ENCODE assay signal across 14 cellular contexts in genomic region chr14:55756563-55756962, GRCh38.
DNase-seq lines count a peak whose midpoint lies in the region; ATAC-seq and TF ChIP-seq lines count a peak whose summit lies in the region.
"Had no signal": no experiment of that assay in that cellular context is flagged by ENCODE, and none has a peak within 500 bp of the region (broad histone marks: within the 10 kb centered on the region; RNA-seq: fewer than 3 reads in every experiment).

No MANE protein-coding gene starts in this region.

- intact Hi-C loops in natural killer cell (cut with micrococcal nuclease), result no loop called here

- ATAC-seq in DND-41 (ENCODE audit: insufficient read depth, low read depth) (no peak), natural killer cell (no peak), GM18868 (IDR thresholded peaks at IDR 0.05; ENCODE audit: unreplicated experiment) (no peak)
- no peak for ATAC-seq in effector memory CD8-positive, alpha-beta T cell (replicated peaks)
- ATAC-seq: GM23338 had no signal

- no peaks in the 10 kb centered on the region for H3K79me2 ChIP-seq in DND-41 (ENCODE audit: insufficient read depth, low read length)

- no peak overlapping the region for H3K4me2 ChIP-seq in DND-41 (ENCODE audit: insufficient read depth, low read length)
- H3K4me2 ChIP-seq: GM23338 had no signal

- no peaks in the 10 kb centered on the region for H3K9me3 ChIP-seq in DND-41 (ENCODE audit: insufficient read depth, low read length, severe bottlenecking)
- H3K9me3 ChIP-seq: BE2C had no signal

- no peak for TF ChIP-seq CTCF in DND-41 (IDR thresholded peaks at IDR 0.05; ENCODE audit: borderline replicate concordance, extremely low read depth, low read length, poor library complexity, severe bottlenecking)
- TF ChIP-seq CTCF in neural crest cell (conservative IDR thresholded peaks at IDR 0.05), result no peak
- no peak for TF ChIP-seq CTCF in natural killer cell (IDR thresholded peaks at IDR 0.05)

- H3K27me3 Mint-ChIP-seq in effector memory CD8-positive, alpha-beta T cell, result peaks cover 2 to 4% of the 10 kb centered on the region in 2 donors
- no peaks in the 10 kb centered on the region for H3K27me3 Mint-ChIP-seq in neural crest cell (ENCODE audit: low read depth)
- H3K27me3 Mint-ChIP-seq in natural killer cell (ENCODE audit: low read depth in 2 of 2), result peaks cover 0 to under 1% of the 10 kb centered on the region in 2 donors

- no peak overlapping the region for H3K4me3 ChIP-seq in DND-41 (ENCODE audit: low read depth in 1 of 2, low read length in 2 of 2)
- H3K4me3 ChIP-seq: GM23338 had no signal

- no peaks in the 10 kb centered on the region for H3K36me3 ChIP-seq in DND-41 (ENCODE audit: insufficient read depth, low read length)
- H3K36me3 ChIP-seq: BE2C had no signal

- no peaks in the 10 kb centered on the region for H3K4me1 Mint-ChIP-seq in effector memory CD8-positive, alpha-beta T cell (ENCODE audit: low read depth in 2 of 2)
- H3K4me1 Mint-ChIP-seq in neural crest cell (peaks cover 65% of the 10 kb centered on the region), natural killer cell (peaks cover 8% of the 10 kb centered on the region in 2 donors)

- no peaks in the 10 kb centered on the region for H3K9me3 Mint-ChIP-seq in effector memory CD8-positive, alpha-beta T cell
- H3K9me3 Mint-ChIP-seq in neural crest cell (no peaks in the 10 kb centered on the region), natural killer cell (no peaks in the 10 kb centered on the region)
- H3K9me3 Mint-ChIP-seq: CD4-positive, alpha-beta memory T cell; GM23338 had no signal

- no peaks in the 10 kb centered on the region for H3K27me3 ChIP-seq in DND-41 (ENCODE audit: insufficient read depth, low read length, poor library complexity)
- H3K27me3 ChIP-seq: BE2C had no signal

- DNase-seq in DND-41 (no peak), NCI-H2029 (lab: John Stamatoyannopoulos, UW) (peak; percentile 65), neural crest cell (ENCODE audit: low read depth, low spot score) (no peak), natural killer cell (no peak), DMS79 (lab: John Stamatoyannopoulos, UW) (no peak)
- no peak for DNase-seq in effector memory CD8-positive, alpha-beta T cell
- DNase-seq: BE2C; CD4-positive, alpha-beta memory T cell; DMS153; H7; IMR-90 had no signal

- H3K27ac ChIP-seq in DND-41 (ENCODE audit: low read length), result 0 out of 2 replicates have a peak overlapping the region, but pooled peaks have one; percentile 36
- H3K27ac ChIP-seq: C4-2B had no signal

- H3K4me3 Mint-ChIP-seq in effector memory CD8-positive, alpha-beta T cell, result no peak overlapping the region
- H3K4me3 Mint-ChIP-seq in neural crest cell, result peak overlapping the region; percentile 42
- no peak overlapping the region for H3K4me3 Mint-ChIP-seq in natural killer cell
- H3K4me3 Mint-ChIP-seq: CD4-positive, alpha-beta memory T cell; GM23338 had no signal

- H3K27ac Mint-ChIP-seq in effector memory CD8-positive, alpha-beta T cell, result peak overlapping the region; percentile 67 to 74
- H3K27ac Mint-ChIP-seq in neural crest cell (ENCODE audit: unreplicated experiment) (peak overlapping the region; percentile 91), natural killer cell (peak overlapping the region in 1 of 2 donors; percentile 29)
- H3K27ac Mint-ChIP-seq: GM23338 had no signal

- no peaks in the 10 kb centered on the region for H3K36me3 Mint-ChIP-seq in effector memory CD8-positive, alpha-beta T cell (ENCODE audit: insufficient read depth)
- H3K36me3 Mint-ChIP-seq in neural crest cell (ENCODE audit: low read depth), result no peaks in the 10 kb centered on the region
- no peaks in the 10 kb centered on the region for H3K36me3 Mint-ChIP-seq in natural killer cell
- H3K36me3 Mint-ChIP-seq: CD4-positive, alpha-beta memory T cell had no signal

- H3K9ac ChIP-seq in DND-41 (ENCODE audit: low read depth, low read length), result no peak overlapping the region

- peaks cover 18% of the 10 kb centered on the region for H3K4me1 ChIP-seq in DND-41 (ENCODE audit: insufficient read depth, low read length)
- H3K4me1 ChIP-seq: BE2C had no signal

- H2AFZ ChIP-seq in DND-41 (ENCODE audit: low read depth, low read length), result no peak overlapping the region
- H2AFZ ChIP-seq: GM23338 had no signal

- H4K20me1 ChIP-seq in DND-41 (ENCODE audit: insufficient read depth, low read length), result no peaks in the 10 kb centered on the region
